ENCODE assay signal across 1 cellular context in the genomic region with DNA sequence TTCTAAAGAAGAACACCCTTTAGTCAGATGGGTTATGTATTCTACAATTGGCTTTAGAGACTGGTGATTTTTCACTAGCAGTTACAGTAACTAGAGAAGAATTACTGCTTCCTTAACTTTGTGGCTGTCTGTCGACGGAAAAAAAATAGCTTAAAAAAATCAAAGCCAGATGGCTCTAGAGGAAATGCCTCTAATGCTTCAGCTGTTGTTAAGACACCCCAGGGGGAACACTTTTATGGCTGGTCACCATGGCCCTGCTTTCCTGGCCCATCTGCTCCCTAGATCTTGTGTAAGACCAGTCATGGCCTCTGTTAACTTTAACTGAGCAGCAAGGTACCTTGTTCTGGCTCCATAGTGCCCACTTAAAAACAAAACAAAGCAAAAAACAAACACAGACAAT.
TF ChIP-seq lines count a peak whose summit lies in the region.

No MANE protein-coding gene starts in this region.

TF ChIP-seq in H1, 55 proteins besides CTCF, POLR2A, EP300 and RAD21 (continued from another document):
- no peak for TF ChIP-seq TAF1 (IDR thresholded peaks at IDR 0.05; ENCODE audit: low read depth, low read length)
- no peak for TF ChIP-seq SIX5 (IDR thresholded peaks at IDR 0.05; ENCODE audit: low read depth, low read length)
- TF ChIP-seq SIN3A (conservative IDR thresholded peaks at IDR 0.05 in 1 of 2, IDR thresholded peaks at IDR 0.05 in 1 of 2; ENCODE audit: low read depth in 1 of 2, low read length in 2 of 2) = no peak
- TF ChIP-seq, protein P1, sequence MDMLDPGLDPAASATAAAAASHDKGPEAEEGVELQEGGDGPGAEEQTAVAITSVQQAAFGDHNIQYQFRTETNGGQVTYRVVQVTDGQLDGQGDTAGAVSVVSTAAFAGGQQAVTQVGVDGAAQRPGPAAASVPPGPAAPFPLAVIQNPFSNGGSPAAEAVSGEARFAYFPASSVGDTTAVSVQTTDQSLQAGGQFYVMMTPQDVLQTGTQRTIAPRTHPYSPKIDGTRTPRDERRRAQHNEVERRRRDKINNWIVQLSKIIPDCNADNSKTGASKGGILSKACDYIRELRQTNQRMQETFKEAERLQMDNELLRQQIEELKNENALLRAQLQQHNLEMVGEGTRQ (IDR thresholded peaks at IDR 0.05; ENCODE audit: low read length) = no peak
- TF ChIP-seq SP2 (IDR thresholded peaks at IDR 0.05; ENCODE audit: low read length) = no peak
